Comparison of ENCODE assay signal across 18 cellular contexts in genomic region chr7:27992092-27992491, GRCh38.
DNase-seq lines count a peak whose midpoint lies in the region; ATAC-seq and TF ChIP-seq lines count a peak whose summit lies in the region.
"Had no signal": no experiment of that assay in that cellular context is flagged by ENCODE, and none has a peak within 500 bp of the region (broad histone marks: within the 10 kb centered on the region; RNA-seq: fewer than 3 reads in every experiment).

No MANE protein-coding gene starts in this region.

- no peak for TF ChIP-seq CTCF in AG10803 (conservative IDR thresholded peaks at IDR 0.05; ENCODE audit: low read length)

- DNase-seq in AG10803 (ENCODE audit: low read depth) = peak; percentile 56
- peak; percentile 26 for DNase-seq in LHCN-M2 (ENCODE audit: low read depth)
- peak; percentile 59 for DNase-seq in astrocyte of the hippocampus (ENCODE audit: low read depth, low spot score)
- DNase-seq in iris pigment epithelial cell (ENCODE audit: low read depth) = peak; percentile 53
- no peak for DNase-seq in ecto neural progenitor cell (ENCODE audit: low spot score)
- no peak for DNase-seq in OCI-M2 (lab: John Stamatoyannopoulos, UW; ENCODE audit: unreplicated experiment)
- DNase-seq in activated naive CD4-positive, alpha-beta T cell treated with Interleukin-2 at 50 U/mL for 16 hours = no peak
- DNase-seq: activated B cell treated with CpG ODN at 0.5 μM for 24 hours; activated CD4-positive, alpha-beta memory T cell treated with anti-CD3 and anti-CD28 coated beads for 36 hours; activated naive CD4-positive, alpha-beta T cell treated with anti-CD3 and anti-CD28 coated beads for 36 hours; DMS79; H7; left colon; NCI-H524 treated with DMSO at 0.1 percent for 48 hours; SIG-M5 had no signal

- ATAC-seq in HG03457 (IDR thresholded peaks at IDR 0.05; ENCODE audit: unreplicated experiment) = no peak
- ATAC-seq: left colon had no signal

- no peak overlapping the region for H3K4me3 ChIP-seq in AG10803 (ENCODE audit: low read length)
- H3K4me3 ChIP-seq: suprapubic skin, vagina had no signal

Comparison
In these comparisons a context has a peak if more than half of its experiments do, and no peak if none do; other contexts are left out.
1. DNase-seq: peak in AG10803 (single experiment), LHCN-M2 (single experiment), astrocyte of the hippocampus (single experiment) and iris pigment epithelial cell (single experiment); none in ecto neural progenitor cell (single experiment), OCI-M2 (single experiment) and activated naive CD4-positive, alpha-beta T cell treated with Interleukin-2 at 50 U/mL for 16 hours (single experiment).